ENCODE assay signal across 8 cellular contexts in the genomic region with DNA sequence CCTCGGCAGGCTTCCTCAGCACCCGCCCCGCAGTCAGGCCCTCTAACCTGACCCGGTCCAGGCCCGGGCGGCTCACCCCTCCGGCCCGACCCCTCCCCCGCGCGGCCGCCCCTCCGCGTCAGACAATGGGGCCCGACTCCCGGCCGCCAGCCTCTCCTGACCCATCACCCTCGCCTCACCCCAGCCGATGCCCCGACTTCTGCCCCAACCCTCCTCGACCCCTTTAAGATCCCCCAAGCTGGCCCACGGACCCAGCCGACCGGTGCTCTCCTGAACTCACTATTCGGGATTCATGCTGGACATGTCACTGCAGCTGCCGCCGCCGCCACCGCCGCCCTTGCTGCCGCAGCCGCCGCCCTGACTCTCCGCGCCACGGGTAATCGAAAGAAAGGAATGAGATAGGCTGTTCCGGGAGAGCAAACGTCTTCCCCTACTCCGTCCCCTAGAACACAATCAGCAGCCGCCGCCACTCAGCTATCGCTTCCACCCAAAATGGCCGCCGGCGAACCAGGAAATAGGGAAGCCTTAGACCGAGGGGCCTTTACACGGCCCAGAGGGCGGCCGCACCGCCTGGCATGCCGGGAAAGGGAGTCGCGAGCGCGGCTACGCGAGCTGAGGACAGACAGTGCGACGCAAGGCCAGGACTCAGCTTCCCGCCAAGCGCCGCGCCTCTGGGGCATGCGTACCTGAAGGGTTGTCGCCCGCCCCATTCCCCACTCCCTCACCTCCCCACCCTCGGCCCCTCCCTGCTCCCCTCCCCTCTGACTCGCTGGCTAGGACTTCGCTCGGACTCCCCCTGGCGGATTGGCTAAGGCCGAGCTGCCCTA. TPM values are rescaled to one million over a fixed set of nuclear protein-coding genes. Genes with fewer than 3 reads are reported as not detected.
A peak's percentile ranks its signal among the peaks of the same experiment; 100 is the strongest.
DNase-seq lines count a peak whose midpoint lies in the region; ATAC-seq, FAIRE-seq and TF ChIP-seq lines count a peak whose summit lies in the region.

A gene (minus strand): TSS at position 494 of the 827 bp plus-strand sequence. CDS start 191 bp downstream, at position 303.

- H4K91ac ChIP-seq in trophoblast cell (ENCODE audit: low read depth, low read length), result peak within 1 kb of the TSS; percentile 99

- peak; percentile 30 for TF ChIP-seq EP300 in transverse colon (IDR thresholded peaks at IDR 0.05; ENCODE audit: low read depth)

- H4K8ac ChIP-seq in trophoblast cell (ENCODE audit: low read depth, low read length), result peak within 1 kb of the TSS; percentile 93

- H3K4me2 ChIP-seq in trophoblast cell (ENCODE audit: low read length), result peak within 1 kb of the TSS; percentile 97

- intact Hi-C loops in transverse colon (cut with DNase I; ENCODE audit: low total_unique reads), result loop anchor here (2.0 kb wide), 1 partner anchor 73 kb away; a partner anchor contains a TSS

- TF ChIP-seq POLR2A in GM12891 (IDR thresholded peaks at IDR 0.05; ENCODE audit: low read depth, low read length) (peak; percentile 82), transverse colon (IDR thresholded peaks at IDR 0.05) (peak; percentile 96)

- H4K12ac ChIP-seq in trophoblast cell (ENCODE audit: low read depth, low read length), result peak within 1 kb of the TSS; percentile 88

- H2BK12ac ChIP-seq in trophoblast cell (ENCODE audit: low read length), result peak within 1 kb of the TSS; percentile 46

- peak; percentile 97 for ATAC-seq in HG02840 (IDR thresholded peaks at IDR 0.05; ENCODE audit: low FRiP score, unreplicated experiment)

- no peaks in the 10 kb centered on the region for H3K36me3 ChIP-seq in adipocyte (ENCODE audit: control insufficient read depth, insufficient read depth, low read length, severe bottlenecking)
- no peaks in the 10 kb centered on the region for H3K36me3 ChIP-seq in cardiac muscle cell
- H3K36me3 ChIP-seq in trophoblast cell (ENCODE audit: control insufficient read depth in 1 of 2, insufficient read depth in 2 of 2, low read length in 2 of 2), result peaks cover 0 to 2% of the 10 kb centered on the region in 2 experiments
- H3K36me3 ChIP-seq in transverse colon, result no peaks in the 10 kb centered on the region

- peak within 1 kb of the TSS; percentile 96 for H3K14ac ChIP-seq in trophoblast cell (ENCODE audit: low read length)

- peaks cover 47% of the 10 kb centered on the region for H3K4me1 ChIP-seq in adipocyte (ENCODE audit: control insufficient read depth, insufficient read depth, low read length)
- peaks cover 16% of the 10 kb centered on the region for H3K4me1 ChIP-seq in cardiac muscle cell (ENCODE audit: low read depth)
- peaks cover 0 to 7% of the 10 kb centered on the region in 2 experiments for H3K4me1 ChIP-seq in trophoblast cell (ENCODE audit: control insufficient read depth in 1 of 2, insufficient read depth in 2 of 2, low read length in 2 of 2)
- H3K4me1 ChIP-seq in transverse colon, result peaks cover 11 to 47% (median 43%) of the 10 kb centered on the region in 4 donors

- peak within 1 kb of the TSS; percentile 94 for H2AFZ ChIP-seq in trophoblast cell (ENCODE audit: insufficient read depth, low read length, poor library complexity)

- peak within 1 kb of the TSS; percentile 93 for H2BK120ac ChIP-seq in trophoblast cell (ENCODE audit: insufficient read depth, low read length, poor library complexity)

- H3K4ac ChIP-seq in trophoblast cell (ENCODE audit: low read depth, low read length), result peak within 1 kb of the TSS; percentile 97

- in situ Hi-C loops in transverse colon (cut with MboI; ENCODE audit: low pct_ligation_motif_present in 1 of 4, low pct_unique_long_range_greater_than_20kb in 1 of 4, low sequenced_read_pairs in 3 of 4), result no loop called here

- TF ChIP-seq CTCF in cardiac muscle cell (IDR thresholded peaks at IDR 0.05; ENCODE audit: low read depth, low read length), result no peak
- peak in 4 of 5 experiments; percentile 37 to 48 (median 42) for TF ChIP-seq CTCF in transverse colon (IDR thresholded peaks at IDR 0.05)

- H3K4me3 ChIP-seq in adipocyte (ENCODE audit: low read length) (peak within 1 kb of the TSS; percentile 100), cardiac muscle cell (peak within 1 kb of the TSS; percentile 75), trophoblast cell (ENCODE audit: low read depth, low read length) (peak within 1 kb of the TSS; percentile 99), transverse colon (peak within 1 kb of the TSS; percentile 82 to 92 (median 89))

- peaks cover 13% of the 10 kb centered on the region for H3K79me1 ChIP-seq in trophoblast cell (ENCODE audit: low read length)

- FAIRE-seq in GM12891 (lab: Jason Lieb, UNC), result peak; percentile 100

- no peak within 1 kb of the TSS for H3K23ac ChIP-seq in trophoblast cell (ENCODE audit: low read length)

- DNase-seq in GM12891 (ENCODE audit: insufficient read length, low spot score), result peak; percentile 96
- peak; percentile 99 for DNase-seq in NCI-H1436 (lab: John Stamatoyannopoulos, UW)
- peak; percentile 100 for DNase-seq in T follicular helper cell (ENCODE audit: low read depth)
- peak; percentile 100 for DNase-seq in adipocyte (ENCODE audit: low read depth)
- peak; percentile 100 for DNase-seq in cardiac muscle cell (ENCODE audit: low read depth in 1 of 2, low spot score in 1 of 2)
- DNase-seq in trophoblast cell, result peak; percentile 99 to 100
- peak; percentile 99 for DNase-seq in transverse colon

- peak within 1 kb of the TSS; percentile 88 for H2BK5ac ChIP-seq in trophoblast cell (ENCODE audit: low read depth, low read length, poor library complexity)

- H3K27me3 ChIP-seq in adipocyte (replicated peaks; ENCODE audit: control insufficient read depth, insufficient read depth, low read length) (no peaks in the 10 kb centered on the region), cardiac muscle cell (no peaks in the 10 kb centered on the region), trophoblast cell (ENCODE audit: insufficient read depth, low read length) (no peaks in the 10 kb centered on the region), transverse colon (no peaks in the 10 kb centered on the region)

- peak within 1 kb of the TSS; percentile 99 for H3K9ac ChIP-seq in adipocyte (ENCODE audit: low read length)
- H3K9ac ChIP-seq in trophoblast cell (ENCODE audit: low read length), result peak within 1 kb of the TSS; percentile 94

- H3K27ac ChIP-seq in cardiac muscle cell (peak within 1 kb of the TSS; percentile 98), trophoblast cell (ENCODE audit: low read depth, low read length) (peak within 1 kb of the TSS; percentile 91), transverse colon (peak within 1 kb of the TSS; percentile 95 to 99 (median 96))

- peak within 1 kb of the TSS; percentile 92 for H3K18ac ChIP-seq in trophoblast cell (ENCODE audit: low read length)

- peak within 1 kb of the TSS; percentile 78 for H2AK5ac ChIP-seq in trophoblast cell (ENCODE audit: low read length)

- H3K9me3 ChIP-seq in adipocyte (ENCODE audit: control insufficient read depth, low read length), result no peaks in the 10 kb centered on the region
- H3K9me3 ChIP-seq in cardiac muscle cell (ENCODE audit: low read depth), result no peaks in the 10 kb centered on the region
- no peaks in the 10 kb centered on the region for H3K9me3 ChIP-seq in trophoblast cell (ENCODE audit: insufficient read depth, low read depth, low read length)
- H3K9me3 ChIP-seq in transverse colon, result no peaks in the 10 kb centered on the region

- WGBS in trophoblast cell (ENCODE audit: extremely low coverage, insufficient coverage, insufficient read length), result no CpG with 5 or more reads among the region's 73 CpGs
- WGBS in transverse colon (ENCODE audit: low coverage in 1 of 2), 2 donors, result 1% methylated on average over 73 of the region's 73 CpGs; no CpG with 5 or more reads in 1 of the 2 donors

- H3K79me2 ChIP-seq in trophoblast cell (ENCODE audit: control insufficient read depth, insufficient read depth, low read length, poor library complexity), result peaks cover 28% of the 10 kb centered on the region

TF ChIP-seq in GM12891, 5 proteins besides CTCF, POLR2A, EP300 and RAD21:
- TF ChIP-seq TAF1 (IDR thresholded peaks at IDR 0.05; ENCODE audit: low read depth, low read length) (peak; percentile 83), PAX5 (IDR thresholded peaks at IDR 0.05; ENCODE audit: insufficient read depth, low read length, severe bottlenecking) (no peak), POLR2AphosphoS5 (IDR thresholded peaks at IDR 0.05; ENCODE audit: low read depth, low read length) (peak; percentile 87), POU2F2 (IDR thresholded peaks at IDR 0.05; ENCODE audit: low read depth, low read length) (0 out of 2 replicates have a peak, but pooled peaks have one; percentile 70), SPI1 (IDR thresholded peaks at IDR 0.05; ENCODE audit: low read depth, low read length) (peak; percentile 66)
TF ChIP-seq in GM12891: peak in this region for 4.

RNA-seq across cellular contexts. Expression of the gene that starts here (rescaled TPM):
- 98.3 TPM for polyA plus RNA-seq in GM12891 (2012; ENCODE audit: low read depth, missing spikeins)
- total RNA-seq in cardiac muscle cell, result 47.1 and 59.1 TPM in 2 replicates
- polyA plus RNA-seq in cardiac muscle cell, result 216 and 233 TPM in 2 replicates
- 306 and 327 TPM in 2 replicates for polyA plus RNA-seq in trophoblast cell (2013)
- total RNA-seq in transverse colon, result 10 to 100 TPM; 16.9 to 98.3 (median 55.0) TPM

Comparison
In these comparisons a context has a peak if more than half of its experiments do, and no peak if none do; other contexts are left out.
1. Peak in every context shown above with its lines: DNase-seq, ATAC-seq, H3K4me3 ChIP-seq and H3K27ac ChIP-seq.